In the genomic region with DNA sequence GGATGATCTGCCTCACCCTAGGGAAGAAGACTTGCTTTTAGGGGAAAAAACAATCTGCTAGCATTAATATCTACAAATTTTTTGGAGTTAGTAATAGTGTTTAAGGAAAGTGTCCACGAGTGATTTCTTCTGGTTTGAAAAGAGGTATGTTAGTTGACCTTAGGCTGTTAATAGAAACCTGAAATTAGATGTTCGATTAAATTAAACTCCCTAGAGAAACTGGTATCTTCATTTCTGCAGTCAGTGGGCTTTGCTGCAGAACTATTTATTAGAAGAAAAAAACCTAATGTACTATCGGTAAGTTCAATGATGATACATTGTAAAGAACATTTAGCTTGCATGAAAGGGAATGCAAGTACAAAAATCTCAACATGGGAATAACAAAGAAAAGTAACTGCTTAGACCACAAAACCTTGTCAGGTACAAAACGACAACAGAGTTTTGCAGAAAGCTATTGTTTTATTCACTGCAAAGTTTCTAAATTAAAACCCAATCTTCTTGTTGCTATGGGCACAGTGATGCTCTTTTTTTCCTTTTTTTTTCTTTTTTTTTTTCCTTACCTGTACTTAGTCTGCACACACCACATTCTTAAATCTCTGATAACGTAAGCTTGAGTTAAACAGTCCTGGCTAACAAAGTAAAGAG, we compare ENCODE assay signal across 8 cellular contexts. TPM values are rescaled to one million over a fixed set of nuclear protein-coding genes. Genes with fewer than 3 reads are reported as not detected.
DNase-seq lines count a peak whose midpoint lies in the region; ATAC-seq and TF ChIP-seq lines count a peak whose summit lies in the region.

No MANE protein-coding gene starts in this region.

- peak overlapping the region; percentile 80 for H3K27ac ChIP-seq in CD4-positive, alpha-beta T cell (ENCODE audit: low read depth, low read length)
- H3K27ac ChIP-seq in osteoblast (ENCODE audit: low read depth, low read length), result peak overlapping the region; percentile 95

- peaks cover 65% of the 10 kb centered on the region for H3K4me1 Mint-ChIP-seq in CD4-positive, alpha-beta T cell (ENCODE audit: low read depth)
- H3K4me1 Mint-ChIP-seq in endothelial cell (ENCODE audit: unreplicated experiment), result peaks cover 52% of the 10 kb centered on the region

- POLR2A ChIA-PET in CD4-positive, alpha-beta T cell (lab: Charles Lee), result interaction anchor here (0.5 to 5.3 kb wide), 10 partner anchors 10 to 356 kb away, joined by 3 to 64 read pairs (median 8); no protein-coding TSS in a partner anchor

- no peaks in the 10 kb centered on the region for H3K9me3 Mint-ChIP-seq in CD4-positive, alpha-beta T cell
- no peaks in the 10 kb centered on the region for H3K9me3 Mint-ChIP-seq in endothelial cell (ENCODE audit: unreplicated experiment)

- no peaks in the 10 kb centered on the region for H3K27me3 ChIP-seq in CD4-positive, alpha-beta T cell (ENCODE audit: control insufficient read depth, insufficient read depth, low read length)
- no peaks in the 10 kb centered on the region for H3K27me3 ChIP-seq in osteoblast (ENCODE audit: insufficient read depth, low read length)

- intact Hi-C loops in CD4-positive, alpha-beta T cell (cut with DNase I, micrococcal nuclease), result loop anchor here (2.0 to 10.0 kb wide), 5 partner anchors 59 to 981 kb away; a partner anchor contains a TSS

- H3K9me3 ChIP-seq in CD4-positive, alpha-beta T cell (ENCODE audit: control insufficient read depth, low read length), result no peaks in the 10 kb centered on the region
- H3K9me3 ChIP-seq in osteoblast (ENCODE audit: low read depth, low read length), result no peaks in the 10 kb centered on the region

- CTCF ChIA-PET in CD4-positive, alpha-beta T cell (lab: Charles Lee), result interaction anchor here (0.8 to 2.1 kb wide), 5 partner anchors 9 to 486 kb away, joined by 3 to 17 read pairs (median 5); no protein-coding TSS in a partner anchor

- peak overlapping the region; percentile 99 for H3K4me3 Mint-ChIP-seq in CD4-positive, alpha-beta T cell
- peak overlapping the region; percentile 100 for H3K4me3 Mint-ChIP-seq in endothelial cell (ENCODE audit: unreplicated experiment)

- peak overlapping the region; percentile 89 for H3K4me2 ChIP-seq in osteoblast (ENCODE audit: insufficient read depth, low read length)

- TF ChIP-seq CTCF in CD4-positive, alpha-beta T cell (IDR thresholded peaks at IDR 0.05), result no peak
- TF ChIP-seq CTCF in endothelial cell (IDR thresholded peaks at IDR 0.05; ENCODE audit: unreplicated experiment), result no peak
- TF ChIP-seq CTCF in osteoblast (IDR thresholded peaks at IDR 0.05; ENCODE audit: extremely low read depth, low read depth, low read length), result no peak

- peaks cover 27% of the 10 kb centered on the region for H3K36me3 Mint-ChIP-seq in CD4-positive, alpha-beta T cell (ENCODE audit: low read depth)
- peaks cover 15% of the 10 kb centered on the region for H3K36me3 Mint-ChIP-seq in endothelial cell (ENCODE audit: low read depth, unreplicated experiment)

- ATAC-seq in CD4-positive, alpha-beta T cell (ENCODE audit: poor library complexity), result no peak
- ATAC-seq in HG03521 (IDR thresholded peaks at IDR 0.05; ENCODE audit: unreplicated experiment) (no peak), GM18858 (IDR thresholded peaks at IDR 0.05; ENCODE audit: unreplicated experiment) (no peak)

- peaks cover 34% of the 10 kb centered on the region for H3K4me1 ChIP-seq in osteoblast (ENCODE audit: insufficient read depth, low read length)

- DNase-seq in CD4-positive, alpha-beta T cell, result no peak
- peak; percentile 67 for DNase-seq in OCI-M1 (lab: John Stamatoyannopoulos, UW)
- DNase-seq in endothelial cell (ENCODE audit: low spot score), result no peak
- DNase-seq in osteoblast (ENCODE audit: insufficient read length, low spot score, missing footprints), result peak; percentile 27
- DNase-seq in NCI-H187 (lab: John Stamatoyannopoulos, UW), result no peak
- no peak for DNase-seq in stimulated activated CD4-positive, alpha-beta T cell treated with anti-CD3 and anti-CD28 coated beads, Interleukin-4, amount 100 ng/mL, for 24 hours

- peaks cover 13% of the 10 kb centered on the region for H4K20me1 ChIP-seq in osteoblast (ENCODE audit: insufficient read depth, low read length)

- no peaks in the 10 kb centered on the region for H3K36me3 ChIP-seq in osteoblast (ENCODE audit: insufficient read depth, low read length)

- peaks cover 66% of the 10 kb centered on the region for H3K79me2 ChIP-seq in osteoblast (ENCODE audit: insufficient read depth, low read length)

- H3K27me3 Mint-ChIP-seq in CD4-positive, alpha-beta T cell, result no peaks in the 10 kb centered on the region
- H3K27me3 Mint-ChIP-seq in endothelial cell (ENCODE audit: unreplicated experiment), result peaks cover 27% of the 10 kb centered on the region

- peak overlapping the region; percentile 91 for H3K27ac Mint-ChIP-seq in CD4-positive, alpha-beta T cell
- peak overlapping the region; percentile 100 for H3K27ac Mint-ChIP-seq in endothelial cell (ENCODE audit: unreplicated experiment)

- H3K4me3 ChIP-seq in osteoblast (ENCODE audit: insufficient read depth, low read length), result peak overlapping the region; percentile 82

- H2AFZ ChIP-seq in osteoblast (ENCODE audit: low read length), result no peak overlapping the region

RNA-seq across cellular contexts. Expression of a gene that starts 2.0 kb away (rescaled TPM):
- total RNA-seq in CD4-positive, alpha-beta T cell, result 100 to 1,000 TPM; 203 to 204 TPM
- 73.4 TPM for total RNA-seq in endothelial cell (ENCODE audit: unreplicated experiment)
- 25.3 and 27.7 TPM in 2 replicates for total RNA-seq in osteoblast

Comparison
In these comparisons a context has a peak if more than half of its experiments do, and no peak if none do; other contexts are left out.
1. DNase-seq: peak in OCI-M1 (single experiment) and osteoblast (single experiment); none in CD4-positive, alpha-beta T cell (0 of 10), endothelial cell (single experiment), NCI-H187 (0 of 2) and stimulated activated CD4-positive, alpha-beta T cell treated with anti-CD3 and anti-CD28 coated beads, Interleukin-4, amount 100 ng/mL, for 24 hours (single experiment).